1 cellular context compared by ENCODE assay signal in the genomic region with DNA sequence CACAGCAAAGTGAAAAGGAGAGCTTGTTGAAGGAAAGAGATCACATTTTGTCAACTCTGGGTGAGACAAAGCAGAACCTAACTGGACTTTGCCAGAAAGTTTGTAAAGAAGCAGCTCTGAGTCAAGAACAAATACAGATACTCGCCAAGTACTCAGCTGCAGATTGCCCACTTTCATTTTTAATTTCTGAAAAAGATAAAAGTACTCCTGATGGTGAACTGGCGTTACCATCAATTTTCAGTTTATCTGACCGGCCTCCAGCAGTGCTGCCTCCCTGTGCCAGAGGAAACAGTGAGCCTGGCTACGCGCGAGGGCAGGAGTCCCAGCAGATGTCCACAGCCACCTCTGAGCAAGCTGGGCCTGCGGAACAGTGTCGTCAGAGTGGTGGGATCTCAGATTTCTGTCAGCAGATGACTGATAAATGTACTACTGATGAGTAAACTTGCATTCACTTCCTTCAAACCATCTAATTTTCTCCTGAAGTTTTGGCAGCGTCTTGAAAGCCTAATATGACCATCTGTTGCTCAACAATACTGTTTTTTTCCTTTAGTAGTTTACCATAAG.
TF ChIP-seq lines count a peak whose summit lies in the region.

No MANE protein-coding gene starts in this region.

TF ChIP-seq in HepG2, 621 proteins besides CTCF, POLR2A, EP300 and RAD21 (continued from another document):
- TF ChIP-seq, protein P1, sequence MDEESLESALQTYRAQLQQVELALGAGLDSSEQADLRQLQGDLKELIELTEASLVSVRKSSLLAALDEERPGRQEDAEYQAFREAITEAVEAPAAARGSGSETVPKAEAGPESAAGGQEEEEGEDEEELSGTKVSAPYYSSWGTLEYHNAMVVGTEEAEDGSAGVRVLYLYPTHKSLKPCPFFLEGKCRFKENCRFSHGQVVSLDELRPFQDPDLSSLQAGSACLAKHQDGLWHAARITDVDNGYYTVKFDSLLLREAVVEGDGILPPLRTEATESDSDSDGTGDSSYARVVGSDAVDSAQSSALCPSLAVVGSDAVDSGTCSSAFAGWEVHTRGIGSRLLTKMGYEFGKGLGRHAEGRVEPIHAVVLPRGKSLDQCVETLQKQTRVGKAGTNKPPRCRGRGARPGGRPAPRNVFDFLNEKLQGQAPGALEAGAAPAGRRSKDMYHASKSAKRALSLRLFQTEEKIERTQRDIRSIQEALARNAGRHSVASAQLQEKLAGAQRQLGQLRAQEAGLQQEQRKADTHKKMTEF (CRISPR knock-in tag; IDR thresholded peaks at IDR 0.05): no peak
- no peak for TF ChIP-seq ZNF703 (CRISPR knock-in tag; IDR thresholded peaks at IDR 0.05; ENCODE audit: borderline replicate concordance)
- TF ChIP-seq, protein P2, sequence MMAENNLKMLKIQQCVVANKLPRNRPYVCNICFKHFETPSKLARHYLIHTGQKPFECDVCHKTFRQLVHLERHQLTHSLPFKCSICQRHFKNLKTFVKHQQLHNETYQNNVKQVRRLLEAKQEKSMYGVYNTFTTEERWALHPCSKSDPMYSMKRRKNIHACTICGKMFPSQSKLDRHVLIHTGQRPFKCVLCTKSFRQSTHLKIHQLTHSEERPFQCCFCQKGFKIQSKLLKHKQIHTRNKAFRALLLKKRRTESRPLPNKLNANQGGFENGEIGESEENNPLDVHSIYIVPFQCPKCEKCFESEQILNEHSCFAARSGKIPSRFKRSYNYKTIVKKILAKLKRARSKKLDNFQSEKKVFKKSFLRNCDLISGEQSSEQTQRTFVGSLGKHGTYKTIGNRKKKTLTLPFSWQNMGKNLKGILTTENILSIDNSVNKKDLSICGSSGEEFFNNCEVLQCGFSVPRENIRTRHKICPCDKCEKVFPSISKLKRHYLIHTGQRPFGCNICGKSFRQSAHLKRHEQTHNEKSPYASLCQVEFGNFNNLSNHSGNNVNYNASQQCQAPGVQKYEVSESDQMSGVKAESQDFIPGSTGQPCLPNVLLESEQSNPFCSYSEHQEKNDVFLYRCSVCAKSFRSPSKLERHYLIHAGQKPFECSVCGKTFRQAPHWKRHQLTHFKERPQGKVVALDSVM (CRISPR knock-in tag; IDR thresholded peaks at IDR 0.05): no peak
- TF ChIP-seq MTA1 (CRISPR knock-in tag; IDR thresholded peaks at IDR 0.05; ENCODE audit: borderline replicate concordance): no peak
